17 cellular contexts compared by ENCODE assay signal in genomic region chr4:10578027-10578426, GRCh38.
DNase-seq lines count a peak whose midpoint lies in the region; ATAC-seq and TF ChIP-seq lines count a peak whose summit lies in the region.
"Had no signal": no experiment of that assay in that cellular context is flagged by ENCODE, and none has a peak within 500 bp of the region (broad histone marks: within the 10 kb centered on the region; RNA-seq: fewer than 3 reads in every experiment).

No MANE protein-coding gene starts in this region.

- H3K4me3 ChIP-seq in choroid plexus epithelial cell (ENCODE audit: low read depth, low read length) = no peak overlapping the region
- no peak overlapping the region for H3K4me3 ChIP-seq in breast epithelium
- H3K4me3 ChIP-seq in tibial nerve = no peak overlapping the region
- H3K4me3 ChIP-seq: dorsolateral prefrontal cortex, thyroid gland had no signal

- no peak for TF ChIP-seq POLR2A in breast epithelium (IDR thresholded peaks at IDR 0.05)
- TF ChIP-seq POLR2A in tibial nerve (IDR thresholded peaks at IDR 0.05) = no peak

- WGBS in tibial nerve, 2 donors = 54 to 58% methylated on average over 4 of the region's 4 CpGs

- H3K4me3 Mint-ChIP-seq in endothelial cell (ENCODE audit: unreplicated experiment) = no peak overlapping the region
- H3K4me3 Mint-ChIP-seq: activated CD4-positive, alpha-beta T cell treated with anti-CD3 and anti-CD28 coated beads, Interleukin-2, amount 10 ng/mL, durations not matched to agents 24 days and 14 days; activated T-helper 1 cell treated with anti-CD3 and anti-CD28 coated beads, Interleukin-12 subunit alpha, Interleukin-12 subunit beta, Interleukin-2, Interleukin-4 antibody, amounts not matched to agents 30 ng/mL and 10 ng/mL and 1 ng/mL, durations not matched to agents 14 hours and 24 hours and 36 hours; CD8-positive, alpha-beta memory T cell had no signal

- DNase-seq in NCI-H1417 (lab: John Stamatoyannopoulos, UW) (peak in 2 of 3 experiments; percentile 3 to 14), NCI-H1417 treated with DMSO at 0.1 percent for 48 hours (lab: John Stamatoyannopoulos, UW) (no peak), choroid plexus epithelial cell (ENCODE audit: low read depth) (peak; percentile 5), breast epithelium (ENCODE audit: low spot score in 2 of 2) (no peak), endothelial cell (ENCODE audit: low spot score) (no peak), tibial nerve (ENCODE audit: low spot score in 2 of 2) (no peak)
- DNase-seq: activated CD4-positive, alpha-beta T cell treated with anti-CD3 and anti-CD28 coated beads, Interleukin-2, amount 10 ng/mL, durations not matched to agents 24 days and 14 days; aorta; CD8-positive, alpha-beta memory T cell; dorsolateral prefrontal cortex; mesenchymal stem cell; NCI-H2029; thyroid gland had no signal

- no peak for TF ChIP-seq EP300 in tibial nerve (IDR thresholded peaks at IDR 0.05)

- ATAC-seq in GM21528 (IDR thresholded peaks at IDR 0.05; ENCODE audit: low FRiP score, unreplicated experiment) = peak; percentile 70
- ATAC-seq in HG03066 (IDR thresholded peaks at IDR 0.05; ENCODE audit: low read depth, unreplicated experiment) = peak; percentile 69

- peaks cover 3% of the 10 kb centered on the region for H3K36me3 Mint-ChIP-seq in endothelial cell (ENCODE audit: low read depth, unreplicated experiment)
- H3K36me3 Mint-ChIP-seq: CD8-positive, alpha-beta memory T cell; IgD-negative memory B cell had no signal

- H3K27ac Mint-ChIP-seq in endothelial cell (ENCODE audit: unreplicated experiment) = no peak overlapping the region
- H3K27ac Mint-ChIP-seq: activated CD4-positive, alpha-beta T cell treated with anti-CD3 and anti-CD28 coated beads, Interleukin-2, amount 10 ng/mL, durations not matched to agents 24 days and 14 days; activated T-helper 1 cell treated with anti-CD3 and anti-CD28 coated beads, Interleukin-12 subunit alpha, Interleukin-12 subunit beta, Interleukin-2, Interleukin-4 antibody, amounts not matched to agents 30 ng/mL and 10 ng/mL and 1 ng/mL, durations not matched to agents 14 hours and 24 hours and 36 hours; IgD-negative memory B cell had no signal

- H3K4me1 Mint-ChIP-seq in endothelial cell (ENCODE audit: unreplicated experiment) = no peaks in the 10 kb centered on the region

- no peaks in the 10 kb centered on the region for H3K9me3 Mint-ChIP-seq in endothelial cell (ENCODE audit: unreplicated experiment)
- H3K9me3 Mint-ChIP-seq: activated CD4-positive, alpha-beta T cell treated with anti-CD3 and anti-CD28 coated beads, Interleukin-2, amount 10 ng/mL, durations not matched to agents 24 days and 14 days; activated T-helper 1 cell treated with anti-CD3 and anti-CD28 coated beads, Interleukin-12 subunit alpha, Interleukin-12 subunit beta, Interleukin-2, Interleukin-4 antibody, amounts not matched to agents 30 ng/mL and 10 ng/mL and 1 ng/mL, durations not matched to agents 14 hours and 24 hours and 36 hours; CD8-positive, alpha-beta memory T cell; IgD-negative memory B cell had no signal

- H3K9me3 ChIP-seq in breast epithelium (no peaks in the 10 kb centered on the region), tibial nerve (no peaks in the 10 kb centered on the region)
- H3K9me3 ChIP-seq: thyroid gland had no signal

- H3K36me3 ChIP-seq in breast epithelium = no peaks in the 10 kb centered on the region
- H3K36me3 ChIP-seq in tibial nerve = no peaks in the 10 kb centered on the region
- H3K36me3 ChIP-seq: thyroid gland had no signal

- TF ChIP-seq CTCF in choroid plexus epithelial cell (conservative IDR thresholded peaks at IDR 0.05; ENCODE audit: low read depth, low read length) (no peak), breast epithelium (IDR thresholded peaks at IDR 0.05) (no peak), endothelial cell (IDR thresholded peaks at IDR 0.05; ENCODE audit: unreplicated experiment) (no peak), tibial nerve (IDR thresholded peaks at IDR 0.05) (no peak)

- H3K27ac ChIP-seq in breast epithelium (no peak overlapping the region), tibial nerve (no peak overlapping the region)
- H3K27ac ChIP-seq: dorsolateral prefrontal cortex, thyroid gland had no signal

- intact Hi-C loops in breast epithelium (cut with DNase I; ENCODE audit: low total_unique reads) = no loop called here

- H3K27me3 ChIP-seq in breast epithelium = no peaks in the 10 kb centered on the region
- no peaks in the 10 kb centered on the region for H3K27me3 ChIP-seq in tibial nerve
- H3K27me3 ChIP-seq: thyroid gland had no signal

- H3K27me3 Mint-ChIP-seq in endothelial cell (ENCODE audit: unreplicated experiment) = peaks cover 6% of the 10 kb centered on the region
- H3K27me3 Mint-ChIP-seq: activated CD4-positive, alpha-beta T cell treated with anti-CD3 and anti-CD28 coated beads, Interleukin-2, amount 10 ng/mL, durations not matched to agents 24 days and 14 days; IgD-negative memory B cell had no signal

- H3K4me1 ChIP-seq in breast epithelium = no peaks in the 10 kb centered on the region
- H3K4me1 ChIP-seq in tibial nerve = peaks cover 0 to 7% (median 0%) of the 10 kb centered on the region in 4 donors

Comparison
In these comparisons a context has a peak if more than half of its experiments do, and no peak if none do; other contexts are left out.
1. DNase-seq: peak in NCI-H1417 (2 of 3) and choroid plexus epithelial cell (single experiment); none in NCI-H1417 treated with DMSO at 0.1 percent for 48 hours (single experiment), breast epithelium (0 of 2), endothelial cell (single experiment) and tibial nerve (0 of 2).